18 cellular contexts compared by ENCODE assay signal in the genomic region with DNA sequence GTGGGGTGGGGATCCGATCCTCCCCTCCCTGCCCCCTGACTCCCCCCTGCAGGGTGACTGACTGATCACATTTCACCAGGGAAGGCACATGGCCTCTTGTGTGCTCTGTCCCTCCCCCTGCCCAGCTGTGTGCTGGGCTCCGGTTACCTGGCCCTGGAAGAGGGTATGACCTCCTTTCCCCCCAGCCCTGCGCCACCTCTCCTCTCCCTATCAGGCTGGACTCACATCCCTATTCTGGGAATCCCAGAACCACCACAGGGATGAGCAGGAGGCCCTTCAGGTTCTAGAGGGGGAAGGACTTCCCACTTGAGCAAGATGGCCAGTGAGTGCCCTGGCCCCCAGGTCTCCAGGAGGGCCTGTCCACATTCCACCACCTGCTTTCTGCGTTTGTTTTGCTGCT. TPM values are rescaled to one million over a fixed set of nuclear protein-coding genes. Genes with fewer than 3 reads are reported as not detected.
DNase-seq lines count a peak whose midpoint lies in the region; ATAC-seq, FAIRE-seq and TF ChIP-seq lines count a peak whose summit lies in the region.
"Had no signal": no experiment of that assay in that cellular context is flagged by ENCODE, and none has a peak within 500 bp of the region (broad histone marks: within the 10 kb centered on the region; RNA-seq: fewer than 3 reads in every experiment).

No MANE protein-coding gene starts in this region.

- no peak overlapping the region; the same call in 1 of the 2 replicates for H4K8ac ChIP-seq in H1 (ENCODE audit: extremely low read depth, insufficient read depth, low read length)
- no peak overlapping the region for H4K8ac ChIP-seq in mesendoderm (ENCODE audit: low read depth, low read length)

- H3K9ac ChIP-seq in H1 (replicated peaks in 1 of 4; ENCODE audit: extremely low read depth in 1 of 4, low read depth in 3 of 4, low read length in 3 of 4), result no peak overlapping the region
- no peak overlapping the region for H3K9ac ChIP-seq in mesendoderm (ENCODE audit: low read length)

- H3K56ac ChIP-seq in H1 (replicated peaks; ENCODE audit: insufficient read length, low read depth, low read length), result no peak overlapping the region
- H3K56ac ChIP-seq in mesendoderm (ENCODE audit: low read length), result no peak overlapping the region

- H3K27me3 ChIP-seq in H1 (replicated peaks in 1 of 4; ENCODE audit: control insufficient read depth in 3 of 4, extremely low read depth in 1 of 4, insufficient read depth in 3 of 4, low read length in 3 of 4) (no peaks in the 10 kb centered on the region), psoas muscle (ENCODE audit: insufficient read depth in 3 of 3, low read length in 2 of 3) (no peaks in the 10 kb centered on the region), mesendoderm (ENCODE audit: insufficient read depth, low read length, poor library complexity) (no peaks in the 10 kb centered on the region)

- H3K18ac ChIP-seq in H1 (ENCODE audit: extremely low read depth, low read length), result no peak overlapping the region
- H3K18ac ChIP-seq in mesendoderm (ENCODE audit: low read length), result no peak overlapping the region

- H2BK5ac ChIP-seq in H1 (ENCODE audit: low read depth, low read length), result no peak overlapping the region
- H2BK5ac ChIP-seq in mesendoderm (ENCODE audit: low read length), result no peak overlapping the region

- H3K4me2 ChIP-seq in H1 (ENCODE audit: insufficient read depth in 1 of 2, low read depth in 2 of 2, low read length in 2 of 2) (no peak overlapping the region), mesendoderm (ENCODE audit: low read length) (no peak overlapping the region)

- H3K36me3 ChIP-seq in HEK293 (ENCODE audit: control insufficient read depth in 2 of 2, insufficient read depth in 1 of 2, low read length in 2 of 2), result no peaks in the 10 kb centered on the region
- H3K36me3 ChIP-seq in H1 (ENCODE audit: control insufficient read depth in 2 of 4, insufficient read depth in 4 of 4, low read length in 3 of 4), result no peaks in the 10 kb centered on the region
- H3K36me3 ChIP-seq in psoas muscle (ENCODE audit: insufficient read depth in 1 of 2, low read depth in 1 of 2), result peaks cover 0 to 14% of the 10 kb centered on the region in 2 donors
- H3K36me3 ChIP-seq in mesendoderm (ENCODE audit: control insufficient read depth, insufficient read depth, low read length), result no peaks in the 10 kb centered on the region

- H2AFZ ChIP-seq in H1 (ENCODE audit: low read length), result no peak overlapping the region

- no peaks in the 10 kb centered on the region for H3K23me2 ChIP-seq in H1 (ENCODE audit: low read depth, low read length)

- TF ChIP-seq CTCF in HEK293 (tag by site-specific recombination; IDR thresholded peaks at IDR 0.05) (no peak), H1 (IDR thresholded peaks at IDR 0.05; ENCODE audit: control extremely low read depth in 1 of 3, insufficient read depth in 1 of 3, low read depth in 1 of 3, low read length in 3 of 3) (no peak), psoas muscle (IDR thresholded peaks at IDR 0.05) (no peak)

- 91% methylated on average over 3 of the region's 4 CpGs; no CpG with 5 or more reads in 1 of the 2 experiments for WGBS in H1 (ENCODE audit: extremely low coverage in 1 of 2, insufficient coverage in 1 of 2, insufficient read length in 1 of 2, insufficient replicate concordance in 2 of 2, low coverage in 1 of 2, low lambda C conversion rate in 2 of 2, missing lambda C conversion rate in 1 of 2), 2 experiments
- WGBS in psoas muscle, 3 donors, result 22 to 48% (median 40%) methylated on average over 4 of the region's 4 CpGs
- WGBS in mesendoderm (ENCODE audit: extremely low coverage, insufficient coverage, low lambda C conversion rate), result no CpG with 5 or more reads among the region's 4 CpGs

- no peak overlapping the region for H3K27ac ChIP-seq in HEK293 (ENCODE audit: extremely low read depth, low read depth, low read length)
- no peak overlapping the region for H3K27ac ChIP-seq in H1 (ENCODE audit: low read depth, low read length)
- peak overlapping the region; percentile 100 for H3K27ac ChIP-seq in psoas muscle
- no peak overlapping the region for H3K27ac ChIP-seq in mesendoderm (ENCODE audit: low read depth, low read length)

- H3K4me3 ChIP-seq in HEK293 (ENCODE audit: low read depth, low read length) (no peak overlapping the region), H1 (ENCODE audit: extremely low read depth in 1 of 4, insufficient read depth in 2 of 4, low read depth in 3 of 4, low read length in 4 of 4) (no peak overlapping the region), psoas muscle (peak overlapping the region; percentile 72), mesendoderm (ENCODE audit: low read length) (no peak overlapping the region)

- no peaks in the 10 kb centered on the region for H3K79me1 ChIP-seq in H1 (ENCODE audit: low read depth, low read length)
- no peaks in the 10 kb centered on the region for H3K79me1 ChIP-seq in mesendoderm (ENCODE audit: low read length)

- intact Hi-C loops in psoas muscle (cut with DNase I), result no loop called here

- H3K4me1 ChIP-seq in HEK293 (ENCODE audit: control insufficient read depth, insufficient read depth, low read length), result peaks cover 26% of the 10 kb centered on the region
- H3K4me1 ChIP-seq in H1 (replicated peaks in 1 of 4; ENCODE audit: control insufficient read depth in 3 of 4, insufficient read depth in 4 of 4, low read length in 3 of 4), result peaks cover 7 to 32% (median 23%) of the 10 kb centered on the region in 4 experiments
- H3K4me1 ChIP-seq in psoas muscle, result peaks cover 22% of the 10 kb centered on the region
- H3K4me1 ChIP-seq in mesendoderm (ENCODE audit: control insufficient read depth, low read depth, low read length), result peaks cover 8% of the 10 kb centered on the region

- FAIRE-seq in H1 (lab: Jason Lieb, UNC), result no peak

- H3K79me2 ChIP-seq in H1 (ENCODE audit: control insufficient read depth in 1 of 2, insufficient read depth in 2 of 2, low read length in 2 of 2) (no peaks in the 10 kb centered on the region), mesendoderm (ENCODE audit: control insufficient read depth, insufficient read depth, low read length) (no peaks in the 10 kb centered on the region)

- no peak overlapping the region for H4K5ac ChIP-seq in H1 (ENCODE audit: insufficient read length, low read depth, low read length)
- H4K5ac ChIP-seq in mesendoderm (ENCODE audit: low read length), result no peak overlapping the region

- H2BK15ac ChIP-seq in H1 (ENCODE audit: low read length) (peak overlapping the region; percentile 46; the same call in 1 of the 2 replicates), mesendoderm (replicated peaks; ENCODE audit: low read depth) (no peak overlapping the region)

- peak; percentile 32 to 39 (median 36) for ATAC-seq in psoas muscle

- no peak for TF ChIP-seq EP300 in H1 (IDR thresholded peaks at IDR 0.05; ENCODE audit: borderline replicate concordance in 1 of 2, low read depth in 2 of 2, low read length in 2 of 2)

- no peak for TF ChIP-seq RAD21 in H1 (IDR thresholded peaks at IDR 0.05 in 1 of 2, conservative IDR thresholded peaks at IDR 0.05 in 1 of 2; ENCODE audit: low read depth in 2 of 2, low read length in 2 of 2)

- H3K9me3 ChIP-seq in HEK293 (ENCODE audit: control insufficient read depth, insufficient read depth, low read depth, low read length) (no peaks in the 10 kb centered on the region), H1 (ENCODE audit: insufficient read depth in 2 of 2, low read depth in 1 of 2, low read length in 1 of 2) (no peaks in the 10 kb centered on the region), psoas muscle (no peaks in the 10 kb centered on the region)

- H3K23ac ChIP-seq in H1 (ENCODE audit: insufficient read length), result no peak overlapping the region
- H3K23ac ChIP-seq in mesendoderm (ENCODE audit: low read length), result no peak overlapping the region

- no peaks in the 10 kb centered on the region for H4K20me1 ChIP-seq in H1 (replicated peaks in 1 of 2; ENCODE audit: control insufficient read depth in 1 of 2, insufficient read depth in 2 of 2, low read length in 2 of 2)

- H2AK5ac ChIP-seq in H1 (ENCODE audit: low read depth, low read length), result no peak overlapping the region
- no peak overlapping the region for H2AK5ac ChIP-seq in mesendoderm (ENCODE audit: low read length)

- TF ChIP-seq POLR2A in H1 (IDR thresholded peaks at IDR 0.05; ENCODE audit: control extremely low read depth in 1 of 2, low read depth in 2 of 2, low read length in 2 of 2), result no peak

- POLR2A ChIA-PET in HEK293 (lab: Yijun Ruan, JAX), result interaction anchor here (1.0 kb wide), 1 partner anchor 38 kb away, joined by 3 read pairs; no protein-coding TSS in a partner anchor
- POLR2A ChIA-PET in H1 (lab: Charles Lee; ENCODE audit: partially characterized antibody), result interaction anchor here (1.8 kb wide), 1 partner anchor 37 kb away, joined by 4 read pairs; a partner anchor contains a TSS

- H2BK12ac ChIP-seq in H1 (ENCODE audit: low read depth, low read length), result 0 out of 2 replicates have a peak overlapping the region, but pooled peaks have one; percentile 9

- peak overlapping the region; percentile 72; the same call in 1 of the 2 replicates for H2BK20ac ChIP-seq in H1 (ENCODE audit: low read length)

- no peak overlapping the region for H3K14ac ChIP-seq in H1 (ENCODE audit: insufficient read length)

- CTCF ChIA-PET in HEK293 (lab: Yijun Ruan, JAX) (interaction anchor here (6.6 to 6.7 kb wide), 2 partner anchors 10 to 21 kb away, joined by 149 to 193 read pairs; no protein-coding TSS in a partner anchor), H1 (lab: Charles Lee; ENCODE audit: partially characterized antibody) (interaction anchor here (1.0 to 12.0 kb wide), 5 partner anchors 10 to 415 kb away, joined by 4 to 171 read pairs (median 4); no protein-coding TSS in a partner anchor)

- H3K4ac ChIP-seq in H1 (replicated peaks; ENCODE audit: insufficient read length, low read depth, low read length) (no peak overlapping the region), mesendoderm (ENCODE audit: low read depth, low read length) (no peak overlapping the region)

- H4K91ac ChIP-seq in H1 (replicated peaks; ENCODE audit: insufficient read length, low read length), result no peak overlapping the region

- DNase-seq in NCI-H146 treated with DMSO at 0.1 percent for 48 hours (lab: John Stamatoyannopoulos, UW; ENCODE audit: unreplicated experiment) (peak; percentile 17), H1 (ENCODE audit: low read depth in 1 of 2, low spot score in 2 of 2) (no peak), psoas muscle (peak; percentile 79 to 92), NCI-H748 treated with DMSO at 0.1 percent for 48 hours (lab: John Stamatoyannopoulos, UW) (no peak), SK-N-DZ (ENCODE audit: low spot score) (no peak), mesendoderm (no peak)
- DNase-seq: CD4-positive, CD25-positive, alpha-beta regulatory T cell; DMS79 treated with DMSO at 0.1 percent for 48 hours; HCEC 1CT; KG1; NCI-H1436 treated with DMSO at 0.1 percent for 48 hours; NCI-H526; NK-92 treated with Interleukin-12 subunit alpha and Interleukin-12 subunit beta, amount 100 ng/mL, for 24 hours; SIG-M5 had no signal

- H2BK120ac ChIP-seq in H1 (replicated peaks; ENCODE audit: low read depth, low read length) (peak overlapping the region; percentile 41), mesendoderm (ENCODE audit: low read depth, low read length) (no peak overlapping the region)

RNA-seq across cellular contexts. Expression of a gene that starts 2.1 kb away (rescaled TPM):
- 0.22 and 0.23 TPM in 2 replicates for total RNA-seq in H1 (2021; fragmentation: NEBNext Ultra II Directional; extraction: Animal tissue kit (Norgen Biotek cat#: 25700))
- polyA plus RNA-seq in H1 (2011; rRNA removed) (0.73 and 0.93 TPM in 2 replicates), psoas muscle (100 to 1,000 TPM in 2 of 3 donors, 10 to 100 TPM in 1; 95.7 to 220 (median 175) TPM)
- polyA plus RNA-seq in H1 (2011; cell fraction: cytosol; rRNA removed), result 0.72 TPM
- polyA plus RNA-seq in H1 (2011; cell fraction: nucleus; rRNA removed), result 0.80 TPM
- 0.25 to 0.81 TPM (median 0.46 TPM) in 4 replicates for polyA plus RNA-seq in H1 (2012, experiment 1 of 2)
- 0.26 TPM for polyA plus RNA-seq in H1 (2012, experiment 2 of 2)
- polyA plus RNA-seq in H1 (2013, experiment 1 of 2), result 0.14 TPM
- 0.13 TPM for polyA plus RNA-seq in H1 (2013, experiment 2 of 2)
- 0.66 and 0.69 TPM in 2 replicates for polyA minus RNA-seq in H1 (2011; rRNA and poly(A)+ RNA removed)
- not detected for polyA minus RNA-seq in H1 (2011; cell fraction: cytosol; rRNA and poly(A)+ RNA removed)
- polyA minus RNA-seq in H1 (2011; cell fraction: nucleus; rRNA and poly(A)+ RNA removed), result 1.00 TPM
- 100 to 1,000 TPM; 113 to 363 (median 306) TPM for total RNA-seq in psoas muscle
- polyA plus RNA-seq in SK-N-DZ (2014; cell fraction: cytosol; rRNA removed), result not detected in 2 replicates
- polyA plus RNA-seq in SK-N-DZ (2014; cell fraction: nucleus; rRNA removed), result not detected in 2 replicates
- polyA plus RNA-seq in mesendoderm (2013, experiment 1 of 2), result 0.01 TPM
- 0.04 TPM for polyA plus RNA-seq in mesendoderm (2013, experiment 2 of 2)
- total RNA-seq: CD4-positive, CD25-positive, alpha-beta regulatory T cell; OCI-LY7 had no signal
- polyA plus RNA-seq: CD4-positive, CD25-positive, alpha-beta regulatory T cell had no signal

RNA-seq across cellular contexts. Expression of a gene that starts 37.4 kb away (rescaled TPM):
- 104 and 107 TPM in 2 replicates for total RNA-seq in H1 (2021; fragmentation: NEBNext Ultra II Directional; extraction: Animal tissue kit (Norgen Biotek cat#: 25700))
- polyA plus RNA-seq in H1 (2011; rRNA removed) (44.1 and 52.1 TPM in 2 replicates), psoas muscle (100 to 1,000 TPM; 129 to 158 (median 141) TPM)
- 57.4 TPM for polyA plus RNA-seq in H1 (2011; cell fraction: cytosol; rRNA removed)
- polyA plus RNA-seq in H1 (2011; cell fraction: nucleus; rRNA removed), result 62.0 TPM
- polyA plus RNA-seq in H1 (2012, experiment 1 of 2), result 117 to 214 TPM (median 170 TPM) in 4 replicates
- 56.3 TPM for polyA plus RNA-seq in H1 (2012, experiment 2 of 2)
- 88.8 TPM for polyA plus RNA-seq in H1 (2013, experiment 1 of 2)
- 97.1 TPM for polyA plus RNA-seq in H1 (2013, experiment 2 of 2)
- polyA minus RNA-seq in H1 (2011; rRNA and poly(A)+ RNA removed), result 13.7 and 13.9 TPM in 2 replicates
- 12.4 TPM for polyA minus RNA-seq in H1 (2011; cell fraction: cytosol; rRNA and poly(A)+ RNA removed)
- polyA minus RNA-seq in H1 (2011; cell fraction: nucleus; rRNA and poly(A)+ RNA removed), result 21.4 TPM
- total RNA-seq in psoas muscle, result 100 to 1,000 TPM; 118 to 184 (median 145) TPM
- polyA plus RNA-seq in SK-N-DZ (2014; cell fraction: cytosol; rRNA removed), result 29.7 and 55.5 TPM in 2 replicates
- polyA plus RNA-seq in SK-N-DZ (2014; cell fraction: nucleus; rRNA removed), result 49.0 and 53.5 TPM in 2 replicates
- 90.1 TPM for polyA plus RNA-seq in mesendoderm (2013, experiment 1 of 2)
- polyA plus RNA-seq in mesendoderm (2013, experiment 2 of 2), result 91.4 TPM

RNA-seq across cellular contexts. Expression of a gene that starts 40.1 kb away (rescaled TPM):
- total RNA-seq in H1 (2021; fragmentation: NEBNext Ultra II Directional; extraction: Animal tissue kit (Norgen Biotek cat#: 25700)), result 54.1 and 57.3 TPM in 2 replicates
- 32.7 and 54.9 TPM in 2 replicates for polyA plus RNA-seq in H1 (2011; rRNA removed)
- polyA plus RNA-seq in H1 (2011; cell fraction: cytosol; rRNA removed), result 58.9 TPM
- 127 TPM for polyA plus RNA-seq in H1 (2011; cell fraction: nucleus; rRNA removed)
- polyA plus RNA-seq in H1 (2012, experiment 1 of 2), result 58.7 to 71.6 TPM (median 62.9 TPM) in 4 replicates
- 48.3 TPM for polyA plus RNA-seq in H1 (2012, experiment 2 of 2)
- 44.0 TPM for polyA plus RNA-seq in H1 (2013, experiment 1 of 2)
- polyA plus RNA-seq in H1 (2013, experiment 2 of 2), result 48.2 TPM
- polyA minus RNA-seq in H1 (2011; rRNA and poly(A)+ RNA removed), result 47.6 and 60.5 TPM in 2 replicates
- polyA minus RNA-seq in H1 (2011; cell fraction: cytosol; rRNA and poly(A)+ RNA removed), result 36.8 TPM
- polyA minus RNA-seq in H1 (2011; cell fraction: nucleus; rRNA and poly(A)+ RNA removed), result 82.4 TPM
- total RNA-seq in psoas muscle, result 10 to 100 TPM; 21.3 to 38.8 (median 24.5) TPM
- 10 to 100 TPM; 37.3 to 63.3 (median 45.0) TPM for polyA plus RNA-seq in psoas muscle
- 48.5 and 52.3 TPM in 2 replicates for polyA plus RNA-seq in SK-N-DZ (2014; cell fraction: cytosol; rRNA removed)
- 107 and 111 TPM in 2 replicates for polyA plus RNA-seq in SK-N-DZ (2014; cell fraction: nucleus; rRNA removed)
- 23.7 TPM for polyA plus RNA-seq in mesendoderm (2013, experiment 1 of 2)
- polyA plus RNA-seq in mesendoderm (2013, experiment 2 of 2), result 22.2 TPM

RNA-seq across cellular contexts. Expression of a gene that starts 55.0 kb away (rescaled TPM):
- total RNA-seq in H1 (2021; fragmentation: NEBNext Ultra II Directional; extraction: Animal tissue kit (Norgen Biotek cat#: 25700)), result not detected in 2 replicates
- polyA plus RNA-seq in H1 (2011; rRNA removed) (0.31 TPM in 1 of 2 replicates, not detected in the other), psoas muscle (not detected)
- not detected for polyA plus RNA-seq in H1 (2011; cell fraction: cytosol; rRNA removed)
- polyA plus RNA-seq in H1 (2011; cell fraction: nucleus; rRNA removed), result not detected
- polyA plus RNA-seq in H1 (2012, experiment 1 of 2), result not detected in 4 replicates
- polyA plus RNA-seq in H1 (2012, experiment 2 of 2), result not detected
- polyA plus RNA-seq in H1 (2013, experiment 1 of 2), result not detected
- polyA plus RNA-seq in H1 (2013, experiment 2 of 2), result not detected
- not detected in 2 replicates for polyA minus RNA-seq in H1 (2011; rRNA and poly(A)+ RNA removed)
- polyA minus RNA-seq in H1 (2011; cell fraction: cytosol; rRNA and poly(A)+ RNA removed), result not detected
- polyA minus RNA-seq in H1 (2011; cell fraction: nucleus; rRNA and poly(A)+ RNA removed), result not detected
- total RNA-seq in psoas muscle, result not detected
- not detected in 2 replicates for polyA plus RNA-seq in SK-N-DZ (2014; cell fraction: cytosol; rRNA removed)
- polyA plus RNA-seq in SK-N-DZ (2014; cell fraction: nucleus; rRNA removed), result not detected in 2 replicates
- not detected for polyA plus RNA-seq in mesendoderm (2013, experiment 1 of 2)
- polyA plus RNA-seq in mesendoderm (2013, experiment 2 of 2), result not detected
- total RNA-seq: CD4-positive, CD25-positive, alpha-beta regulatory T cell; G401; OCI-LY7; RPMI7951 had no signal
- polyA plus RNA-seq: CD4-positive, CD25-positive, alpha-beta regulatory T cell had no signal

Comparison
In these comparisons a context has a peak if more than half of its experiments do, and no peak if none do; other contexts are left out.
1. DNase-seq: peak in NCI-H146 treated with DMSO at 0.1 percent for 48 hours (single experiment) and psoas muscle (2 of 2); none in H1 (0 of 2), NCI-H748 treated with DMSO at 0.1 percent for 48 hours (single experiment), SK-N-DZ (single experiment) and mesendoderm (single experiment).
2. RNA of a gene that starts 2.1 kb away (total RNA-seq): 113 to 363 TPM in psoas muscle; 0.22 to 0.23 TPM in H1; every median in the first group is over 10 times any median in the second.